In genomic region chr19:29013325-29013724, GRCh38 we compare ENCODE assay signal across 25 cellular contexts.
"Had no signal": no experiment of that assay in that cellular context is flagged by ENCODE, and none has a peak within 500 bp of the region (broad histone marks: within the 10 kb centered on the region; RNA-seq: fewer than 3 reads in every experiment).

No MANE protein-coding gene starts in this region.

- H3K4me3 Mint-ChIP-seq: activated naive CD4-positive, alpha-beta T cell treated with anti-CD3 and anti-CD28 coated beads for 36 hours; activated naive CD8-positive, alpha-beta T cell treated with anti-CD3 and anti-CD28 coated beads for 36 hours; nephron; stimulated activated naive B cell treated with anti-CD40 and anti-IgM and Interleukin-4, amounts not matched to agents 10 μg/mL and 1 μg/mL and 100 μg/mL, for 72 hours had no signal

- H3K27me3 ChIP-seq: body of pancreas, pancreas, thyroid gland had no signal

- H3K4me1 Mint-ChIP-seq: activated naive CD8-positive, alpha-beta T cell treated with anti-CD3 and anti-CD28 coated beads for 36 hours; nephron; stimulated activated naive B cell treated with anti-CD40 and anti-IgM and Interleukin-4, amounts not matched to agents 10 μg/mL and 1 μg/mL and 100 μg/mL, for 72 hours had no signal

- H3K9me3 ChIP-seq: adrenal gland, body of pancreas, heart left ventricle, pancreas, prostate gland, stomach, thyroid gland had no signal

- H3K27ac ChIP-seq: adrenal gland, body of pancreas, coronary artery, dorsolateral prefrontal cortex, heart left ventricle, pancreas, prostate gland, stomach, thyroid gland had no signal

- H3K4me1 ChIP-seq: adrenal gland, body of pancreas, heart left ventricle, pancreas, prostate gland, stomach, thyroid gland had no signal

- H3K9me3 Mint-ChIP-seq: activated naive CD4-positive, alpha-beta T cell treated with anti-CD3 and anti-CD28 coated beads for 36 hours; activated naive CD8-positive, alpha-beta T cell treated with anti-CD3 and anti-CD28 coated beads for 36 hours; nephron; stimulated activated naive B cell treated with anti-CD40 and anti-IgM and Interleukin-4, amounts not matched to agents 10 μg/mL and 1 μg/mL and 100 μg/mL, for 72 hours had no signal

- FAIRE-seq: pancreas had no signal

- ATAC-seq: body of pancreas; esophagus mucosa; heart left ventricle; left ventricle myocardium superior; pancreas; stimulated activated naive B cell treated with anti-CD40 and anti-IgM and Interleukin-4, amounts not matched to agents 10 μg/mL and 1 μg/mL and 100 μg/mL, for 72 hours had no signal

- H3K36me3 ChIP-seq: adrenal gland, heart left ventricle, pancreas, prostate gland, stomach, thyroid gland had no signal

- DNase-seq: activated CD4-positive, alpha-beta T cell treated with anti-CD3 and anti-CD28 coated beads for 4 hours; activated CD4-positive, alpha-beta T cell treated with anti-CD3 and anti-CD28 coated beads, Interleukin-2, amount 50 U/mL, for 4 hours; activated effector memory CD4-positive, alpha-beta T cell treated with anti-CD3 and anti-CD28 coated beads, Interleukin-2, amount 50 U/mL, for 16 hours; activated naive CD4-positive, alpha-beta T cell treated with anti-CD3 and anti-CD28 coated beads for 36 hours; activated naive CD8-positive, alpha-beta T cell treated with anti-CD3 and anti-CD28 coated beads for 36 hours; adrenal gland; body of pancreas; cerebellar nuclear complex; foreskin fibroblast; heart left ventricle; islet precursor cell; left ventricle myocardium superior; pancreas; stimulated activated CD4-positive, alpha-beta T cell treated with anti-CD3 and anti-CD28 coated beads, Interleukin-15, amount 100 ng/mL, for 24 hours; stimulated activated CD4-positive, alpha-beta T cell treated with anti-CD3 and anti-CD28 coated beads, Interleukin-2, amount 100 ng/mL, for 24 hours; stimulated activated naive B cell treated with anti-CD40 and anti-IgM and Interleukin-4, amounts not matched to agents 10 μg/mL and 1 μg/mL and 100 μg/mL, for 72 hours; stomach; T-helper 1 cell; thyroid gland had no signal

- H3K4me3 ChIP-seq: adrenal gland, body of pancreas, coronary artery, dorsolateral prefrontal cortex, heart left ventricle, pancreas, prostate gland, smooth muscle cell, stomach, thyroid gland had no signal

- H3K27ac Mint-ChIP-seq: activated naive CD4-positive, alpha-beta T cell treated with anti-CD3 and anti-CD28 coated beads for 36 hours; activated naive CD8-positive, alpha-beta T cell treated with anti-CD3 and anti-CD28 coated beads for 36 hours; nephron; stimulated activated naive B cell treated with anti-CD40 and anti-IgM and Interleukin-4, amounts not matched to agents 10 μg/mL and 1 μg/mL and 100 μg/mL, for 72 hours had no signal

- H3K4me2 ChIP-seq: smooth muscle cell had no signal

- H3K36me3 Mint-ChIP-seq: activated naive CD8-positive, alpha-beta T cell treated with anti-CD3 and anti-CD28 coated beads for 36 hours; stimulated activated naive B cell treated with anti-CD40 and anti-IgM and Interleukin-4, amounts not matched to agents 10 μg/mL and 1 μg/mL and 100 μg/mL, for 72 hours had no signal
